12 cellular contexts compared by ENCODE assay signal in the genomic region with DNA sequence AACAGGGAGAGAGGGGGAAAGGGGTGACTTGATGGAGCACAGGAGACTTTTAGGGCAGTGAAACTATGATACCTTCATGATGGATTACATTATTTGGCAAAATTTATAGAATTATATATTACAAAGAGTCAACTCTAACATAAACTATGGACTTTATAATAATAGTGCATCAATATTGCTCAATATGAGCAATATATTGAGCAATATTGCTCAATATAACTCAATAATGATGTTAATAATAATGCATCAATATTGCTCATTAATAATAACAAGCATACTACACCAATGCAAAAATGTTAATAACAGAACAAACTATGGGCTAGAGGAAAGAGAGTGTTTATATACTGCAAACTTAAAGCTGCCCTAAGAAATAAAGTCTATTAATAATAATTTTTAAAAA. TPM values are rescaled to one million over a fixed set of nuclear protein-coding genes. Genes with fewer than 3 reads are reported as not detected.
"Had no signal": no experiment of that assay in that cellular context is flagged by ENCODE, and none has a peak within 500 bp of the region (broad histone marks: within the 10 kb centered on the region; RNA-seq: fewer than 3 reads in every experiment).

No MANE protein-coding gene starts in this region.

- H3K9ac ChIP-seq: GM23248 had no signal

- H3K4me1 ChIP-seq: HAP-1 had no signal

- H3K36me3 ChIP-seq: HAP-1 had no signal

- H3K9me3 ChIP-seq: HAP-1 had no signal

- H3K27ac ChIP-seq: GM23248 had no signal

- FAIRE-seq: H1, H54 had no signal

- DNase-seq: GM23248, GOT3, H7, H9, HCEC 1CT, HFFc6 had no signal

- H2AFZ ChIP-seq: GM23248, GM23338 had no signal

- ATAC-seq: GM23338, HCT116 had no signal

- H3K4me3 ChIP-seq: GM23248, GM23338, HAP-1 had no signal

- H3K4me2 ChIP-seq: GM23338 had no signal

RNA-seq across cellular contexts. Expression of gene UNC80, which starts 3.1 kb away (rescaled TPM):
- total RNA-seq: GM23248, H4, HFFc6 had no signal
- polyA plus RNA-seq: GM23248 had no signal
